11 cellular contexts compared by ENCODE assay signal in genomic region chrX:20205927-20206708, GRCh38.
DNase-seq lines count a peak whose midpoint lies in the region; ATAC-seq and TF ChIP-seq lines count a peak whose summit lies in the region.
"Had no signal": no experiment of that assay in that cellular context is flagged by ENCODE, and none has a peak within 500 bp of the region (broad histone marks: within the 10 kb centered on the region; RNA-seq: fewer than 3 reads in every experiment).

No MANE protein-coding gene starts in this region.

- H3K4me1 ChIP-seq in SJCRH30: no peaks in the 10 kb centered on the region

- peaks cover 64% of the 10 kb centered on the region for H3K36me3 ChIP-seq in SJCRH30

- no peak for TF ChIP-seq CTCF in GM20000 (IDR thresholded peaks at IDR 0.05; ENCODE audit: extremely low read depth, missing control alignments)

- H3K27ac ChIP-seq in SJCRH30: no peak overlapping the region

- H3K9me3 ChIP-seq in SJCRH30 (replicated peaks): no peaks in the 10 kb centered on the region

- no peak overlapping the region for H3K4me3 ChIP-seq in SJCRH30

- ATAC-seq in GM18498 (IDR thresholded peaks at IDR 0.05; ENCODE audit: unreplicated experiment) (peak; percentile 87), HG03135 (IDR thresholded peaks at IDR 0.05; ENCODE audit: unreplicated experiment) (peak; percentile 80), left cardiac atrium (peak; percentile 63 to 72)

- peak; percentile 19 for DNase-seq in GM20000 (ENCODE audit: low spot score)
- DNase-seq in left cardiac atrium: no peak
- DNase-seq in NCI-H345 (lab: John Stamatoyannopoulos, UW): no peak
- no peak for DNase-seq in activated CD4-positive, CD25-positive, alpha-beta regulatory T cell treated with anti-CD3 and anti-CD28 coated beads, Interleukin-2, amount 50 U/mL, for 72 hours
- no peak for DNase-seq in SJCRH30
- DNase-seq in NCI-H69 (lab: John Stamatoyannopoulos, UW): no peak
- DNase-seq: cortex of kidney, GF-D8, IMR-90 had no signal

- intact Hi-C loops in left cardiac atrium (cut with DNase I): loop anchor here in 1 of 2 donors (10.0 kb wide), 1 partner anchor 59 kb away; the partner anchor contains the start of gene RPS6KA3

- H3K27me3 ChIP-seq in SJCRH30: no peaks in the 10 kb centered on the region
